ENCODE assay signal across 9 cellular contexts in genomic region chr4:134470544-134470943, GRCh38.
DNase-seq lines count a peak whose midpoint lies in the region; ATAC-seq, FAIRE-seq and TF ChIP-seq lines count a peak whose summit lies in the region.
"Had no signal": no experiment of that assay in that cellular context is flagged by ENCODE, and none has a peak within 500 bp of the region (broad histone marks: within the 10 kb centered on the region; RNA-seq: fewer than 3 reads in every experiment).

No MANE protein-coding gene starts in this region.

- H3K79me2 ChIP-seq in GM12878 (ENCODE audit: control insufficient read depth, insufficient read depth, low read length) = no peaks in the 10 kb centered on the region

- no peak overlapping the region for H3K27ac Mint-ChIP-seq in activated naive CD8-positive, alpha-beta T cell treated with anti-CD3 and anti-CD28 coated beads, Interleukin-2, amount 50 U/mL, for 24 hours
- H3K27ac Mint-ChIP-seq: activated CD4-positive, alpha-beta T cell treated with anti-CD3 and anti-CD28 coated beads, Interleukin-2, amount 10 ng/mL, durations not matched to agents 7 days and 5 days had no signal

- H3K9ac ChIP-seq in GM12878 (ENCODE audit: control insufficient read depth, insufficient read depth, low read length) = no peak overlapping the region

- no peaks in the 10 kb centered on the region for H4K20me1 ChIP-seq in GM12878 (ENCODE audit: control insufficient read depth, insufficient read depth)

- no peak for DNase-seq in LNCaP clone FGC (ENCODE audit: low read depth)
- DNase-seq in GM12878 (ENCODE audit: low read depth, low spot score) = no peak
- DNase-seq in medulla oblongata (ENCODE audit: extremely low spot score) = peak; percentile 46
- no peak for DNase-seq in epidermal melanocyte (ENCODE audit: insufficient read length, low spot score)
- no peak for DNase-seq in tibial artery
- DNase-seq in activated naive CD8-positive, alpha-beta T cell treated with anti-CD3 and anti-CD28 coated beads, Interleukin-2, amount 50 U/mL, for 24 hours = no peak
- DNase-seq: activated CD4-positive, alpha-beta T cell treated with anti-CD3 and anti-CD28 coated beads, Interleukin-2, amount 10 ng/mL, durations not matched to agents 7 days and 5 days had no signal

- no peaks in the 10 kb centered on the region for H3K36me3 ChIP-seq in GM12878 (ENCODE audit: control insufficient read depth in 2 of 2, insufficient read depth in 2 of 2, low read length in 1 of 2)
- H3K36me3 ChIP-seq in tibial artery = no peaks in the 10 kb centered on the region

- TF ChIP-seq CTCF in LNCaP clone FGC (IDR thresholded peaks at IDR 0.05; ENCODE audit: control insufficient read depth, extremely low read depth, insufficient read depth) = peak; percentile 60
- TF ChIP-seq CTCF in GM12878 (IDR thresholded peaks at IDR 0.05 in 2 of 3, conservative IDR thresholded peaks at IDR 0.05 in 1 of 3; ENCODE audit: control insufficient read depth in 2 of 3, extremely low read depth in 1 of 3, insufficient read depth in 1 of 3, low read depth in 3 of 3, low read length in 3 of 3) = peak; percentile 23 to 60 (median 42); a peak in 4 of 6 replicates
- peak in 1 of 2 experiments; percentile 8 for TF ChIP-seq CTCF in tibial artery (IDR thresholded peaks at IDR 0.05)

- no peak overlapping the region for H3K4me2 ChIP-seq in GM12878 (ENCODE audit: control insufficient read depth, insufficient read depth)

- in situ Hi-C loops in GM12878 (cut with MboI) = no loop called here

- no peaks in the 10 kb centered on the region for H3K27me3 Mint-ChIP-seq in activated naive CD8-positive, alpha-beta T cell treated with anti-CD3 and anti-CD28 coated beads, Interleukin-2, amount 50 U/mL, for 24 hours
- H3K27me3 Mint-ChIP-seq: activated CD4-positive, alpha-beta T cell treated with anti-CD3 and anti-CD28 coated beads, Interleukin-2, amount 10 ng/mL, durations not matched to agents 7 days and 5 days had no signal

- RAD21 ChIA-PET in GM12878 (lab: Charles Lee; ENCODE audit: unreplicated experiment) = interaction anchor here (1.4 kb wide), 1 partner anchor 307 kb away, joined by 5 read pairs; no protein-coding TSS in a partner anchor

- H3K4me1 ChIP-seq in GM12878 (ENCODE audit: control insufficient read depth, insufficient read depth, low read length) (no peaks in the 10 kb centered on the region), tibial artery (no peaks in the 10 kb centered on the region)

- H3K27me3 ChIP-seq in GM12878 (replicated peaks in 1 of 2; ENCODE audit: control insufficient read depth in 2 of 2, insufficient read depth in 2 of 2, low read length in 1 of 2) (no peaks in the 10 kb centered on the region), tibial artery (no peaks in the 10 kb centered on the region)

- SMC1A ChIA-PET in GM12878 (lab: Charles Lee; ENCODE audit: uncharacterized antibody, unreplicated experiment) = interaction anchor here (1.1 kb wide), 1 partner anchor 307 kb away, joined by 3 read pairs; no protein-coding TSS in a partner anchor

- H3K27ac ChIP-seq in GM12878 (ENCODE audit: control insufficient read depth, insufficient read depth) (no peak overlapping the region), tibial artery (no peak overlapping the region)

- H2AFZ ChIP-seq in GM12878 (ENCODE audit: control insufficient read depth, low read depth, low read length) = no peak overlapping the region

- ATAC-seq in GM12878 (peak; percentile 84), GM21515 (IDR thresholded peaks at IDR 0.05; ENCODE audit: unreplicated experiment) (no peak)
- no peak for ATAC-seq in activated naive CD8-positive, alpha-beta T cell treated with anti-CD3 and anti-CD28 coated beads, Interleukin-2, amount 50 U/mL, for 24 hours

- no TSS peak for BruUV-seq in GM12878 (replicated peaks; lab: Mats Ljungman, UMichigan)

- TF ChIP-seq EP300 in GM12878 (IDR thresholded peaks at IDR 0.05; ENCODE audit: borderline replicate concordance in 1 of 2, control insufficient read depth in 1 of 2, low read depth in 2 of 2, low read length in 2 of 2) = no peak

- H3K9me3 Mint-ChIP-seq in activated naive CD8-positive, alpha-beta T cell treated with anti-CD3 and anti-CD28 coated beads, Interleukin-2, amount 50 U/mL, for 24 hours = peaks cover 5% of the 10 kb centered on the region
- H3K9me3 Mint-ChIP-seq: activated CD4-positive, alpha-beta T cell treated with anti-CD3 and anti-CD28 coated beads, Interleukin-2, amount 10 ng/mL, durations not matched to agents 7 days and 5 days had no signal

- no peak for TF ChIP-seq POLR2A in GM12878 (IDR thresholded peaks at IDR 0.05; ENCODE audit: low read depth, low read length)

- POLR2A ChIA-PET in GM12878 (lab: Charles Lee) = interaction anchor here (0.6 kb wide), 1 partner anchor 445 kb away, joined by 8 read pairs; no protein-coding TSS in a partner anchor

- no peak overlapping the region for H3K4me3 Mint-ChIP-seq in activated naive CD8-positive, alpha-beta T cell treated with anti-CD3 and anti-CD28 coated beads, Interleukin-2, amount 50 U/mL, for 24 hours
- H3K4me3 Mint-ChIP-seq: activated CD4-positive, alpha-beta T cell treated with anti-CD3 and anti-CD28 coated beads, Interleukin-2, amount 10 ng/mL, durations not matched to agents 7 days and 5 days had no signal

- no peaks in the 10 kb centered on the region for H3K36me3 Mint-ChIP-seq in activated naive CD8-positive, alpha-beta T cell treated with anti-CD3 and anti-CD28 coated beads, Interleukin-2, amount 50 U/mL, for 24 hours (ENCODE audit: low read depth)

- H3K4me1 Mint-ChIP-seq in activated naive CD8-positive, alpha-beta T cell treated with anti-CD3 and anti-CD28 coated beads, Interleukin-2, amount 50 U/mL, for 24 hours = no peaks in the 10 kb centered on the region
- H3K4me1 Mint-ChIP-seq: activated CD4-positive, alpha-beta T cell treated with anti-CD3 and anti-CD28 coated beads, Interleukin-2, amount 10 ng/mL, durations not matched to agents 7 days and 5 days had no signal

- peak; percentile 54 for TF ChIP-seq RAD21 in GM12878 (IDR thresholded peaks at IDR 0.05; ENCODE audit: insufficient read depth, low read depth, low read length)

- H3K9me3 ChIP-seq in GM12878 (replicated peaks; ENCODE audit: control insufficient read depth, insufficient read depth, low read length) = no peaks in the 10 kb centered on the region
- no peaks in the 10 kb centered on the region for H3K9me3 ChIP-seq in tibial artery

- H3K4me3 ChIP-seq in LNCaP clone FGC (ENCODE audit: low read depth, low read length) = no peak overlapping the region
- no peak overlapping the region for H3K4me3 ChIP-seq in GM12878
- H3K4me3 ChIP-seq in tibial artery = no peak overlapping the region

- 0% methylated on average over 2 of the region's 2 CpGs for WGBS in GM12878 (ENCODE audit: insufficient coverage, insufficient replicate concordance, low lambda C conversion rate, missing lambda C conversion rate)

- CTCF ChIA-PET in GM12878 (lab: Yijun Ruan, JAX) = interaction anchor here (0.8 kb wide), 1 partner anchor 463 kb away, joined by 3 read pairs; no protein-coding TSS in a partner anchor

- FAIRE-seq in G401.6 (lab: Jason Lieb, UNC) (peak; percentile 13), GM12878 (lab: Jason Lieb, UNC) (no peak)

- intact Hi-C loops in GM12878 (cut with micrococcal nuclease; ENCODE audit: unreplicated experiment) = loop anchor here (1.0 to 5.0 kb wide), 2 partner anchors 312 to 465 kb away; no protein-coding TSS in a partner anchor
- intact Hi-C loops in tibial artery (cut with DNase I; ENCODE audit: low total_unique reads) = no loop called here

TF ChIP-seq in GM12878, 131 proteins besides CTCF, POLR2A, EP300 and RAD21:
- TF ChIP-seq ZNF207 (IDR thresholded peaks at IDR 0.05; ENCODE audit: borderline replicate concordance) = no peak
- no peak for TF ChIP-seq IKZF1 (conservative IDR thresholded peaks at IDR 0.05)
- TF ChIP-seq HSF1 (IDR thresholded peaks at IDR 0.05; ENCODE audit: low read depth, low read length) = no peak
- no peak for TF ChIP-seq SKIL (IDR thresholded peaks at IDR 0.05; ENCODE audit: low read depth, poor library complexity, severe bottlenecking)
- peak; percentile 50; the same call in 1 of the 2 replicates for TF ChIP-seq SMC3 (IDR thresholded peaks at IDR 0.05; ENCODE audit: borderline replicate concordance, low read length)
